In genomic region chr19:2475018-2475701, GRCh38 we compare ENCODE assay signal across 8 cellular contexts. TPM values are rescaled to one million over a fixed set of nuclear protein-coding genes. Genes with fewer than 3 reads are reported as not detected.
DNase-seq lines count a peak whose midpoint lies in the region; ATAC-seq, FAIRE-seq and TF ChIP-seq lines count a peak whose summit lies in the region.

No MANE protein-coding gene starts in this region.

- H3K36me3 ChIP-seq in left lung, result peaks cover 0 to 16% of the 10 kb centered on the region in 2 donors

- FAIRE-seq in D721Med (lab: Jason Lieb, UNC), result no peak

- peak overlapping the region; percentile 87 to 90 for H3K27ac ChIP-seq in left lung

- TF ChIP-seq CTCF in left lung (IDR thresholded peaks at IDR 0.05) (no peak), D721Med (IDR thresholded peaks at IDR 0.05; ENCODE audit: insufficient read depth, missing control alignments) (no peak)

- intact Hi-C loops in left lung (cut with DNase I), result loop anchor here in 1 of 2 donors (10.0 kb wide), 2 partner anchors 100 to 130 kb away; no protein-coding TSS in a partner anchor

- no peaks in the 10 kb centered on the region for H3K27me3 Mint-ChIP-seq in IgD-negative memory B cell

- H3K27ac Mint-ChIP-seq in IgD-negative memory B cell, result peak overlapping the region; percentile 88 to 97 (median 91)

- DNase-seq in NCI-H2171 treated with DMSO at 0.1 percent for 48 hours (lab: John Stamatoyannopoulos, UW) (peak; percentile 32), NCI-H2171 (lab: John Stamatoyannopoulos, UW) (no peak), cerebellum (ENCODE audit: low spot score) (peak; percentile 63), left lung (peak; percentile 67 to 89), D721Med (ENCODE audit: insufficient read length, low spot score) (no peak)
- DNase-seq in stimulated activated CD4-positive, alpha-beta T cell treated with anti-CD3 and anti-CD28 coated beads, Interleukin-4, amount 100 ng/mL, for 4 hours, result peak; percentile 62 to 65

- peaks cover 10 to 16% (median 14%) of the 10 kb centered on the region in 3 donors for H3K4me1 Mint-ChIP-seq in IgD-negative memory B cell

- peak overlapping the region; percentile 90 to 95 (median 92) for H3K4me3 Mint-ChIP-seq in IgD-negative memory B cell

- ATAC-seq in activated CD4-positive, CD25-positive, alpha-beta regulatory T cell treated with anti-CD3 and anti-CD28 coated beads, Interleukin-2, amount 50 U/mL, for 24 hours, result peak; percentile 34 to 37
- peak; percentile 35 for ATAC-seq in left lung

- peak overlapping the region; percentile 92 to 97 for H3K4me3 ChIP-seq in left lung

- no peaks in the 10 kb centered on the region for H3K27me3 ChIP-seq in left lung

- H3K36me3 Mint-ChIP-seq in IgD-negative memory B cell, result no peaks in the 10 kb centered on the region

- H3K9me3 Mint-ChIP-seq in IgD-negative memory B cell, result no peaks in the 10 kb centered on the region

- peaks cover 9 to 25% of the 10 kb centered on the region in 2 donors for H3K4me1 ChIP-seq in left lung

- no peaks in the 10 kb centered on the region for H3K9me3 ChIP-seq in left lung

RNA-seq across cellular contexts. Expression of gene GADD45B, which starts 0.8 kb away (rescaled TPM):
- polyA plus RNA-seq in IgD-negative memory B cell, result 98.0 TPM
- total RNA-seq in cerebellum, result 3.8 TPM
- 10 to 100 TPM; 54.0 to 73.5 TPM for total RNA-seq in left lung

RNA-seq across cellular contexts. Expression of gene LMNB2, which starts 18.4 kb away (rescaled TPM):
- 4.6 TPM for polyA plus RNA-seq in IgD-negative memory B cell
- total RNA-seq in cerebellum (51.5 TPM), left lung (10 to 100 TPM; 35.1 to 40.5 TPM)

RNA-seq across cellular contexts. Expression of gene TIMM13, which starts 47.8 kb away (rescaled TPM):
- polyA plus RNA-seq in IgD-negative memory B cell, result 69.1 TPM
- 13.2 TPM for total RNA-seq in cerebellum
- 10 to 100 TPM; 69.1 to 98.0 TPM for total RNA-seq in left lung

Comparison
In these comparisons a context has a peak if more than half of its experiments do, and no peak if none do; other contexts are left out.
1. DNase-seq: peak in NCI-H2171 treated with DMSO at 0.1 percent for 48 hours (single experiment), cerebellum (single experiment), left lung (2 of 2) and stimulated activated CD4-positive, alpha-beta T cell treated with anti-CD3 and anti-CD28 coated beads, Interleukin-4, amount 100 ng/mL, for 4 hours (2 of 2); none in NCI-H2171 (single experiment) and D721Med (single experiment).
2. RNA of gene GADD45B, which starts 0.8 kb away (total RNA-seq): 54.0 to 73.5 TPM in left lung; 3.8 TPM in cerebellum (single experiment); every median in the first group is over 10 times any median in the second.